ENCODE assay signal across 19 cellular contexts in the genomic region with DNA sequence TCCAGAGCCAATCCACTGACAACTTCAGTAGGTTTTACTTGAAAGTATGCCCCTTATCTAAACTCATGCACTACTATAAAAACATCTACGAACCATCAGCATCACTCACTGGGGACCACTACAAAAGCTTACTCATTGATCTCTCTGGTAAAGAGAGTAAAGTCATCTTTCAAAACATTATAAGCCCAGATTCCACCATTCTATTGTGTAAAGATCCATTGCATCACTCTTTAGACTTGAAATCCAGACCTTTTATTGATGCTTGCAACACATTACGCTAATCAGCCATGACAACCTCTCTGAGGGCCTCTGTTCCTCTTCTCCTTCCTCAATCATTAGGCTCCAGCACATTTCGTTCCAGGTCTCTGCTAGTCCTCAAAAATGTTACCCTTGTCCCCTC.
"Had no signal": no experiment of that assay in that cellular context is flagged by ENCODE, and none has a peak within 500 bp of the region (broad histone marks: within the 10 kb centered on the region; RNA-seq: fewer than 3 reads in every experiment).

No MANE protein-coding gene starts in this region.

- DNase-seq: activated CD4-positive, alpha-beta T cell treated with anti-CD3 and anti-CD28 coated beads for 4 hours; activated CD8-positive, alpha-beta memory T cell treated with anti-CD3 and anti-CD28 coated beads, Interleukin-2, amount 50 U/mL, for 4 hours; activated CD8-positive, alpha-beta T cell treated with anti-CD3 and anti-CD28 coated beads for 36 hours; activated naive CD8-positive, alpha-beta T cell treated with anti-CD3 and anti-CD28 coated beads, Interleukin-2, amount 10 ng/mL, durations not matched to agents 7 days and 5 days; activated T-cell treated with anti-CD3 and anti-CD28 coated beads, Interleukin-2, amount 50 U/mL, for 72 hours; islet precursor cell; mammary epithelial cell; mucosa of descending colon; natural killer cell; psoas muscle; stimulated activated CD4-positive, alpha-beta T cell treated with anti-CD3 and anti-CD28 coated beads, Interleukin-4, amount 100 ng/mL, for 24 hours; T1000; uterus had no signal

- H3K36me3 Mint-ChIP-seq: activated naive CD8-positive, alpha-beta T cell treated with anti-CD3 and anti-CD28 coated beads, Interleukin-2, amount 10 ng/mL, durations not matched to agents 7 days and 5 days; natural killer cell had no signal

- H3K9me3 Mint-ChIP-seq: activated CD8-positive, alpha-beta T cell treated with anti-CD3 and anti-CD28 coated beads for 36 hours; activated naive CD8-positive, alpha-beta T cell treated with anti-CD3 and anti-CD28 coated beads, Interleukin-2, amount 10 ng/mL, durations not matched to agents 7 days and 5 days; activated T-cell treated with anti-CD3 and anti-CD28 coated beads, Interleukin-2, amount 50 U/mL, for 72 hours had no signal

- H3K4me3 Mint-ChIP-seq: activated CD8-positive, alpha-beta T cell treated with anti-CD3 and anti-CD28 coated beads for 36 hours; activated naive CD8-positive, alpha-beta T cell treated with anti-CD3 and anti-CD28 coated beads, Interleukin-2, amount 10 ng/mL, durations not matched to agents 7 days and 5 days; activated T-cell treated with anti-CD3 and anti-CD28 coated beads, Interleukin-2, amount 50 U/mL, for 72 hours; natural killer cell; stimulated activated naive CD8-positive, alpha-beta T cell treated with anti-CD3 and anti-CD28 coated beads, Interleukin-15, Interleukin-2, amounts not matched to agents 100 ng/mL and 50 ng/mL, for 24 hours had no signal

- H3K4me1 ChIP-seq: ascending aorta, esophagus muscularis mucosa, psoas muscle, uterus had no signal

- H3K9me3 ChIP-seq: ascending aorta, esophagus muscularis mucosa, mucosa of descending colon, psoas muscle, thoracic aorta, uterus had no signal

- H3K27me3 ChIP-seq: ascending aorta, cardiac muscle cell, esophagus muscularis mucosa, uterus had no signal

- ATAC-seq: activated CD8-positive, alpha-beta T cell treated with anti-CD3 and anti-CD28 coated beads for 36 hours; activated T-cell treated with anti-CD3 and anti-CD28 coated beads, Interleukin-2, amount 50 U/mL, for 72 hours; left lobe of liver; mucosa of descending colon; natural killer cell; psoas muscle had no signal

- H3K4me1 Mint-ChIP-seq: activated naive CD8-positive, alpha-beta T cell treated with anti-CD3 and anti-CD28 coated beads, Interleukin-2, amount 10 ng/mL, durations not matched to agents 7 days and 5 days; natural killer cell had no signal

- H3K27ac Mint-ChIP-seq: activated CD8-positive, alpha-beta T cell treated with anti-CD3 and anti-CD28 coated beads for 36 hours; activated naive CD8-positive, alpha-beta T cell treated with anti-CD3 and anti-CD28 coated beads, Interleukin-2, amount 10 ng/mL, durations not matched to agents 7 days and 5 days; activated T-cell treated with anti-CD3 and anti-CD28 coated beads, Interleukin-2, amount 50 U/mL, for 72 hours; natural killer cell; stimulated activated naive CD8-positive, alpha-beta T cell treated with anti-CD3 and anti-CD28 coated beads, Interleukin-15, Interleukin-2, amounts not matched to agents 100 ng/mL and 50 ng/mL, for 24 hours had no signal

- H3K36me3 ChIP-seq: ascending aorta, cardiac muscle cell, esophagus muscularis mucosa, thoracic aorta, uterus had no signal

- H3K27ac ChIP-seq: ascending aorta, cardiac muscle cell, esophagus muscularis mucosa, psoas muscle, thoracic aorta, uterus had no signal

- H3K4me3 ChIP-seq: ascending aorta, cardiac muscle cell, esophagus muscularis mucosa, mucosa of descending colon, psoas muscle, thoracic aorta, uterus had no signal
